ENCODE assay signal across 29 cellular contexts in the genomic region with DNA sequence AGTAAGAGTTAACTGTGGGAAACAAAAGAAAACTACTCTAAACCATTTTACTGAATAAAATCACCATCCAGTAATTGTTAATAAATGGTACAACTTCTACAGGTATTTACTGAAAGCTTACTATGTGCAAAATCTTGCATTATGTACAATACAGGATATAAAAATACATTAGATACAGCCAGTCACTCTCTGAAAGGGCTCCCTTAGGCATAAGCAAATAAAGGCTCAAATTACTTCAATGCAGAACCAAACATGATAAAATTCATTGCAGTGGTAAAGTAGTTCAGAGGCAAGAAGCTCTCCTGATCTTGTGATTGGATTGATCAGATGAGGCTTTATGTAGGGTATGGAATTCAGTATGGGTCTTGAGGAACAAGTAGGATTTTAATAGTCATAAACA.
"Had no signal": no experiment of that assay in that cellular context is flagged by ENCODE, and none has a peak within 500 bp of the region (broad histone marks: within the 10 kb centered on the region; RNA-seq: fewer than 3 reads in every experiment).

No MANE protein-coding gene starts in this region.

- H3K4me3 ChIP-seq: ovary, psoas muscle, right lobe of liver, skin epidermis, smooth muscle cell, spleen, suprapubic skin, testis, tibial artery, upper lobe of left lung, vagina had no signal

- H3K27me3 ChIP-seq: neutrophil, ovary, spleen, suprapubic skin, testis, tibial artery, upper lobe of left lung, vagina had no signal

- DNase-seq: naive thymus-derived CD8-positive, alpha-beta T cell; nephron progenitor cell; nucleus accumbens; ovary; posterior cingulate gyrus; psoas muscle; right cardiac atrium; right lobe of liver; spleen; stimulated activated CD4-positive, alpha-beta T cell treated with anti-CD3 and anti-CD28 coated beads, Interleukin-12 subunit alpha, Interleukin-12 subunit beta, amount 100 ng/mL, for 4 hours; stimulated activated CD4-positive, alpha-beta T cell treated with anti-CD3 and anti-CD28 coated beads, Interleukin-1b, Interleukin-23, amount 100 ng/mL, for 48 hours; stimulated activated CD4-positive, alpha-beta T cell treated with anti-CD3 and anti-CD28 coated beads, Interleukin-4, amount 100 ng/mL, for 1 hour; stimulated activated CD4-positive, alpha-beta T cell treated with anti-CD3 and anti-CD28 coated beads, Interleukin-4, amount 100 ng/mL, for 4 hours; stimulated activated CD8-positive, alpha-beta memory T cell treated with anti-CD3 and anti-CD28 coated beads, Interleukin-4, amount 100 ng/mL, for 48 hours; stimulated activated naive CD4-positive, alpha-beta T cell; stimulated activated naive CD8-positive, alpha-beta T cell treated with anti-CD3 and anti-CD28 coated beads, Interleukin-15, amount 100 ng/mL, for 72 hours; stimulated activated naive CD8-positive, alpha-beta T cell treated with anti-CD3 and anti-CD28 coated beads, Interleukin-15, Interleukin-2, amounts not matched to agents 100 U/mL and 50 U/mL, for 24 hours; substantia nigra; testis; tibial artery; trophoblast cell; upper lobe of left lung had no signal

- H3K9ac ChIP-seq: parathyroid adenoma had no signal

- H3K36me3 ChIP-seq: neutrophil, ovary, right lobe of liver, spleen, suprapubic skin, tibial artery, upper lobe of left lung, vagina had no signal

- H3K9me3 ChIP-seq: neutrophil, ovary, right lobe of liver, suprapubic skin, testis, tibial artery, upper lobe of left lung, vagina had no signal

- H3K27ac ChIP-seq: neutrophil, ovary, parathyroid adenoma, psoas muscle, right lobe of liver, skin epidermis, spleen, suprapubic skin, testis, tibial artery, upper lobe of left lung, vagina had no signal

- FAIRE-seq: urothelium cell line had no signal

- H3K4me1 ChIP-seq: parathyroid adenoma, psoas muscle, right lobe of liver, spleen, suprapubic skin, testis, tibial artery, upper lobe of left lung, vagina had no signal
